ENCODE assay signal across 21 cellular contexts in the genomic region with DNA sequence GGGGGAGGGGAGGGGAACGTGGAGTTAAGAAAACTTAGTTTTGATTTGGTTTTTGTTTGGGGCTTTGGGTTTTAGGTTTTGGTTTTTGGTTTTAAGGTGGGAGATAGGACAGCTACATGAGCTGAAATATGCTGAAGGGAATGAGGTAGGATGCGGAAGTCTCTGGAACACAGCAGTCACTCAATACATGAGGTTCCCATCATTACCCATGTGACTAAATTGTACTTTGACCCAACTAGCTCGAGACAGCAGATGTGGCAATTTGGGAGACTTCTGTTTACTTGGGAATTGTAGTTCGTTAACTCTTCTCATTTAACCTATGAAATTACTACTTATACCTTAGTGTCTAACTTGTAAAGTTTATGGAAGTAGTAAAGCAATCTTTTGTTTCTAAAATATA.
"Had no signal": no experiment of that assay in that cellular context is flagged by ENCODE, and none has a peak within 500 bp of the region (broad histone marks: within the 10 kb centered on the region; RNA-seq: fewer than 3 reads in every experiment).

No MANE protein-coding gene starts in this region.

- H3K27me3 ChIP-seq: ascending aorta, heart right ventricle, suprapubic skin, tibial nerve had no signal

- H3K4me3 ChIP-seq: ascending aorta, heart right ventricle, left lung, suprapubic skin, tibial nerve had no signal

- ATAC-seq: left lung; stimulated activated naive CD8-positive, alpha-beta T cell treated with anti-CD3 and anti-CD28 coated beads, Interleukin-15, amount 100 ng/mL, for 72 hours had no signal

- H3K4me1 Mint-ChIP-seq: activated naive CD4-positive, alpha-beta T cell treated with anti-CD3 and anti-CD28 coated beads, Interleukin-2, amount 50 U/mL, for 24 hours; stimulated activated naive CD8-positive, alpha-beta T cell treated with anti-CD3 and anti-CD28 coated beads, Interleukin-15, amount 100 ng/mL, for 72 hours had no signal

- FAIRE-seq: keratinocyte, urothelium cell line had no signal

- H3K36me3 Mint-ChIP-seq: activated naive CD4-positive, alpha-beta T cell treated with anti-CD3 and anti-CD28 coated beads, Interleukin-2, amount 50 U/mL, for 24 hours; WTC11 had no signal

- H3K36me3 ChIP-seq: ascending aorta, heart right ventricle, left lung, suprapubic skin, tibial nerve had no signal

- H3K9me3 Mint-ChIP-seq: endodermal cell; naive B cell; T-helper 1 cell treated with Interleukin-12 subunit alpha and Interleukin-12 subunit beta and Interleukin-4 antibody, amounts not matched to agents 30 μg/mL and 1 μg/mL, for 36 hours; WTC11 had no signal

- DNase-seq: activated gamma-delta T cell treated with Interleukin-2 at 50 U/mL for 16 hours; activated T-cell treated with anti-CD3 and anti-CD28 coated beads, Interleukin-2, amount 50 U/mL, for 1 hour; central memory CD4-positive, alpha-beta T cell; cortex of kidney; endodermal cell; heart right ventricle; left lung; naive B cell; stimulated activated CD4-positive, alpha-beta T cell treated with anti-CD3 and anti-CD28 coated beads, Interleukin-12 subunit alpha, Interleukin-12 subunit beta, amount 100 ng/mL, for 4 hours; stimulated activated CD4-positive, alpha-beta T cell treated with anti-CD3 and anti-CD28 coated beads, Interleukin-1b, Interleukin-23, amount 100 ng/mL, for 48 hours; stimulated activated naive CD8-positive, alpha-beta T cell treated with anti-CD3 and anti-CD28 coated beads, Interleukin-15, amount 100 ng/mL, for 72 hours; T1000 had no signal

- H3K4me1 ChIP-seq: suprapubic skin had no signal

- H3K9me3 ChIP-seq: ascending aorta, heart right ventricle, left lung, suprapubic skin, tibial nerve had no signal

- H3K27me3 Mint-ChIP-seq: activated naive CD4-positive, alpha-beta T cell treated with anti-CD3 and anti-CD28 coated beads, Interleukin-2, amount 50 U/mL, for 24 hours; stimulated activated naive CD8-positive, alpha-beta T cell treated with anti-CD3 and anti-CD28 coated beads, Interleukin-15, amount 100 ng/mL, for 72 hours had no signal

- H3K27ac ChIP-seq: epithelial cell of prostate, heart right ventricle, left lung, tibial nerve had no signal

- H3K4me3 Mint-ChIP-seq: activated naive CD4-positive, alpha-beta T cell treated with anti-CD3 and anti-CD28 coated beads, Interleukin-2, amount 50 U/mL, for 24 hours; endodermal cell; stimulated activated naive CD8-positive, alpha-beta T cell treated with anti-CD3 and anti-CD28 coated beads, Interleukin-15, amount 100 ng/mL, for 72 hours; T-helper 1 cell treated with Interleukin-12 subunit alpha and Interleukin-12 subunit beta and Interleukin-4 antibody, amounts not matched to agents 30 μg/mL and 1 μg/mL, for 36 hours; WTC11 had no signal

- H3K27ac Mint-ChIP-seq: activated naive CD4-positive, alpha-beta T cell treated with anti-CD3 and anti-CD28 coated beads, Interleukin-2, amount 50 U/mL, for 24 hours; endodermal cell; naive B cell; stimulated activated naive CD8-positive, alpha-beta T cell treated with anti-CD3 and anti-CD28 coated beads, Interleukin-15, amount 100 ng/mL, for 72 hours; T-helper 1 cell treated with Interleukin-12 subunit alpha and Interleukin-12 subunit beta and Interleukin-4 antibody, amounts not matched to agents 30 μg/mL and 1 μg/mL, for 36 hours; WTC11 had no signal
